Comparison of ENCODE assay signal across 1 cellular context in the genomic region with DNA sequence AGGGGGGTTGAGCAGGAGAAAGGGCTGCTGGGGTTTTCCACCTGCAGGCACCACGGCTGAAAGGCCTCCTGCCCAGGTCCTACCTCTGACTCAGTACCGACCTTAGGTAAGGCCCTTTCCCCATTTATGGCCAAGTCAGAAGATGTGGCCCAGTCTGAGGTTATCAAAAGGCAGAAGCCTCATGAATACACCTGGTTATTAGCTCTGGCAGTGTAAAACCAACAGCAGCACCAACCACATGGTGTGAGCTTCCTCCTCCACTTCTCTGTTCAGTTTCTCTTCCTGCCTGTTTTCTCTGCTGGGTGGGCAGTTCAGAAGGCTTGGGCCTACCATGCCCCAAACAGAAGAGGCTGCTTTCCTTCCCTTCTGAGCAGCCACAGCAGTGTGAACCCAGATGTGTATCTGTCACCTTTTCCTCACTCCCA.
TF ChIP-seq lines count a peak whose summit lies in the region.

No MANE protein-coding gene starts in this region.

TF ChIP-seq in GM12878, 131 proteins besides CTCF, POLR2A, EP300 and RAD21 (continued from another document and continues in another):
- TF ChIP-seq BCLAF1 (IDR thresholded peaks at IDR 0.05): no peak
- no peak for TF ChIP-seq SIN3A (IDR thresholded peaks at IDR 0.05; ENCODE audit: low read depth, low read length)
- TF ChIP-seq NRF1 (conservative IDR thresholded peaks at IDR 0.05; ENCODE audit: low read depth, low read length): no peak
- TF ChIP-seq RCOR1 (conservative IDR thresholded peaks at IDR 0.05; ENCODE audit: low read depth, low read length): no peak
- TF ChIP-seq ESRRA (IDR thresholded peaks at IDR 0.05; ENCODE audit: low read length): no peak
- no peak for TF ChIP-seq ZNF274 (IDR thresholded peaks at IDR 0.05; ENCODE audit: insufficient read depth, insufficient read length)
- no peak for TF ChIP-seq GABPA (IDR thresholded peaks at IDR 0.05; ENCODE audit: low read depth)
- TF ChIP-seq CBX3 (IDR thresholded peaks at IDR 0.05; ENCODE audit: borderline replicate concordance, low read depth): no peak
- no peak for TF ChIP-seq ZBED1 (IDR thresholded peaks at IDR 0.05; ENCODE audit: borderline replicate concordance)
- TF ChIP-seq, protein P1, sequence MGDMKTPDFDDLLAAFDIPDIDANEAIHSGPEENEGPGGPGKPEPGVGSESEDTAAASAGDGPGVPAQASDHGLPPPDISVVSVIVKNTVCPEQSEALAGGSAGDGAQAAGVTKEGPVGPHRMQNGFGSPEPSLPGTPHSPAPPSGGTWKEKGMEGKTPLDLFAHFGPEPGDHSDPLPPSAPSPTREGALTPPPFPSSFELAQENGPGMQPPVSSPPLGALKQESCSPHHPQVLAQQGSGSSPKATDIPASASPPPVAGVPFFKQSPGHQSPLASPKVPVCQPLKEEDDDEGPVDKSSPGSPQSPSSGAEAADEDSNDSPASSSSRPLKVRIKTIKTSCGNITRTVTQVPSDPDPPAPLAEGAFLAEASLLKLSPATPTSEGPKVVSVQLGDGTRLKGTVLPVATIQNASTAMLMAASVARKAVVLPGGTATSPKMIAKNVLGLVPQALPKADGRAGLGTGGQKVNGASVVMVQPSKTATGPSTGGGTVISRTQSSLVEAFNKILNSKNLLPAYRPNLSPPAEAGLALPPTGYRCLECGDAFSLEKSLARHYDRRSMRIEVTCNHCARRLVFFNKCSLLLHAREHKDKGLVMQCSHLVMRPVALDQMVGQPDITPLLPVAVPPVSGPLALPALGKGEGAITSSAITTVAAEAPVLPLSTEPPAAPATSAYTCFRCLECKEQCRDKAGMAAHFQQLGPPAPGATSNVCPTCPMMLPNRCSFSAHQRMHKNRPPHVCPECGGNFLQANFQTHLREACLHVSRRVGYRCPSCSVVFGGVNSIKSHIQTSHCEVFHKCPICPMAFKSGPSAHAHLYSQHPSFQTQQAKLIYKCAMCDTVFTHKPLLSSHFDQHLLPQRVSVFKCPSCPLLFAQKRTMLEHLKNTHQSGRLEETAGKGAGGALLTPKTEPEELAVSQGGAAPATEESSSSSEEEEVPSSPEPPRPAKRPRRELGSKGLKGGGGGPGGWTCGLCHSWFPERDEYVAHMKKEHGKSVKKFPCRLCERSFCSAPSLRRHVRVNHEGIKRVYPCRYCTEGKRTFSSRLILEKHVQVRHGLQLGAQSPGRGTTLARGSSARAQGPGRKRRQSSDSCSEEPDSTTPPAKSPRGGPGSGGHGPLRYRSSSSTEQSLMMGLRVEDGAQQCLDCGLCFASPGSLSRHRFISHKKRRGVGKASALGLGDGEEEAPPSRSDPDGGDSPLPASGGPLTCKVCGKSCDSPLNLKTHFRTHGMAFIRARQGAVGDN (IDR thresholded peaks at IDR 0.05): peak; percentile 99
- TF ChIP-seq NKRF (conservative IDR thresholded peaks at IDR 0.05): no peak
- peak; percentile 84 for TF ChIP-seq RUNX3 (IDR thresholded peaks at IDR 0.05; ENCODE audit: low read length)
- no peak for TF ChIP-seq PBX3 (IDR thresholded peaks at IDR 0.05; ENCODE audit: insufficient replicate concordance, low read depth, low read length)
- TF ChIP-seq NR2C2 (IDR thresholded peaks at IDR 0.05; ENCODE audit: borderline replicate concordance, control insufficient read depth, insufficient read length, low read depth): no peak
- TF ChIP-seq MXI1 (IDR thresholded peaks at IDR 0.05; ENCODE audit: low read depth, low read length): no peak; the same call in 1 of the 2 replicates
- peak in 1 of 2 experiments; percentile 13; a peak in 1 of 3 replicates for TF ChIP-seq EGR1 (IDR thresholded peaks at IDR 0.05; ENCODE audit: borderline replicate concordance in 1 of 2, low read depth in 2 of 2, low read length in 2 of 2)
- 0 out of 2 replicates have a peak, but pooled peaks have one; percentile 12 for TF ChIP-seq ZNF384 (IDR thresholded peaks at IDR 0.05; ENCODE audit: borderline replicate concordance, low read depth, low read length)
- TF ChIP-seq ZZZ3 (IDR thresholded peaks at IDR 0.05; ENCODE audit: control insufficient read depth, insufficient read length, low read depth): no peak
- no peak for TF ChIP-seq E4F1 (IDR thresholded peaks at IDR 0.05; ENCODE audit: borderline replicate concordance, partially characterized antibody)
- TF ChIP-seq TAF1 (IDR thresholded peaks at IDR 0.05; ENCODE audit: borderline replicate concordance, low read depth, low read length): peak; percentile 39; the same call in 1 of the 2 replicates
- TF ChIP-seq MYC (IDR thresholded peaks at IDR 0.05; ENCODE audit: insufficient read depth, insufficient read length, insufficient replicate concordance, low read length, severe bottlenecking): no peak
- TF ChIP-seq SMAD1 (IDR thresholded peaks at IDR 0.05; ENCODE audit: low read depth, partially characterized antibody): no peak
- TF ChIP-seq YBX1 (IDR thresholded peaks at IDR 0.05): no peak
- TF ChIP-seq CHD1 (IDR thresholded peaks at IDR 0.05; ENCODE audit: low read depth, low read length): no peak
- TF ChIP-seq, protein P2, sequence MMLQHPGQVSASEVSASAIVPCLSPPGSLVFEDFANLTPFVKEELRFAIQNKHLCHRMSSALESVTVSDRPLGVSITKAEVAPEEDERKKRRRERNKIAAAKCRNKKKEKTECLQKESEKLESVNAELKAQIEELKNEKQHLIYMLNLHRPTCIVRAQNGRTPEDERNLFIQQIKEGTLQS (IDR thresholded peaks at IDR 0.05; ENCODE audit: borderline replicate concordance, extremely low read depth, low read depth, low read length): no peak
- TF ChIP-seq KDM1A (IDR thresholded peaks at IDR 0.05; ENCODE audit: borderline replicate concordance): no peak
- TF ChIP-seq STAT1 (conservative IDR thresholded peaks at IDR 0.05): no peak
- TF ChIP-seq RAD51 (IDR thresholded peaks at IDR 0.05): peak; percentile 51
- TF ChIP-seq RBBP5 (conservative IDR thresholded peaks at IDR 0.05): no peak
- peak; percentile 81 for TF ChIP-seq GATAD2B (conservative IDR thresholded peaks at IDR 0.05; ENCODE audit: low read depth)
- TF ChIP-seq IKZF1 (conservative IDR thresholded peaks at IDR 0.05): peak; percentile 83
- no peak; the same call in 1 of the 2 replicates for TF ChIP-seq CREM (IDR thresholded peaks at IDR 0.05; ENCODE audit: low read depth)
- TF ChIP-seq POU2F2 (IDR thresholded peaks at IDR 0.05; ENCODE audit: borderline replicate concordance, low read depth, low read length): peak; percentile 14; the same call in 1 of the 3 replicates
- peak; percentile 50; the same call in 1 of the 2 replicates for TF ChIP-seq LARP7 (IDR thresholded peaks at IDR 0.05)
- TF ChIP-seq RELB (IDR thresholded peaks at IDR 0.05; ENCODE audit: low read depth): peak; percentile 73; the same call in 1 of the 2 replicates
- no peak for TF ChIP-seq RB1 (IDR thresholded peaks at IDR 0.05; ENCODE audit: borderline replicate concordance)
- TF ChIP-seq WRNIP1 (IDR thresholded peaks at IDR 0.05; ENCODE audit: borderline replicate concordance, low read depth, low read length): no peak
- TF ChIP-seq NBN (IDR thresholded peaks at IDR 0.05): peak; percentile 76; the same call in 1 of the 2 replicates
- peak; percentile 58; the same call in 1 of the 2 replicates for TF ChIP-seq ZNF592 (IDR thresholded peaks at IDR 0.05)
- TF ChIP-seq EZH2 (IDR thresholded peaks at IDR 0.05; ENCODE audit: borderline replicate concordance, control insufficient read depth, low read depth, low read length): no peak
- peak; percentile 76; the same call in 1 of the 2 replicates for TF ChIP-seq CBFB (IDR thresholded peaks at IDR 0.05; ENCODE audit: low read depth)
- no peak for TF ChIP-seq BRCA1 (IDR thresholded peaks at IDR 0.05; ENCODE audit: low read depth, low read length)
